Comparison of ENCODE assay signal across 13 cellular contexts in genomic region chr11:74685338-74685737, GRCh38. TPM values are rescaled to one million over a fixed set of nuclear protein-coding genes. Genes with fewer than 3 reads are reported as not detected.
DNase-seq lines count a peak whose midpoint lies in the region; ATAC-seq, FAIRE-seq and TF ChIP-seq lines count a peak whose summit lies in the region.
"Had no signal": no experiment of that assay in that cellular context is flagged by ENCODE, and none has a peak within 500 bp of the region (broad histone marks: within the 10 kb centered on the region; RNA-seq: fewer than 3 reads in every experiment).

No MANE protein-coding gene starts in this region.

- peaks cover 19 to 23% (median 21%) of the 10 kb centered on the region in 3 donors for H3K27me3 Mint-ChIP-seq in CD14-positive monocyte (ENCODE audit: low read depth in 3 of 3)
- peaks cover 8% of the 10 kb centered on the region for H3K27me3 Mint-ChIP-seq in endothelial cell (ENCODE audit: unreplicated experiment)
- peaks cover 7% of the 10 kb centered on the region for H3K27me3 Mint-ChIP-seq in activated CD8-positive, alpha-beta T cell treated with anti-CD3 and anti-CD28 coated beads for 36 hours

- TF ChIP-seq CTCF in CD14-positive monocyte (IDR thresholded peaks at IDR 0.05) (no peak), K562 (IDR thresholded peaks at IDR 0.05 in 2 of 3, conservative IDR thresholded peaks at IDR 0.05 in 1 of 3; ENCODE audit: insufficient read depth in 2 of 3, low read depth in 1 of 3, low read length in 3 of 3) (no peak), endothelial cell (IDR thresholded peaks at IDR 0.05; ENCODE audit: unreplicated experiment) (no peak), uterus (IDR thresholded peaks at IDR 0.05) (no peak)
- no peak for TF ChIP-seq CTCF in activated CD8-positive, alpha-beta T cell treated with anti-CD3 and anti-CD28 coated beads for 36 hours (IDR thresholded peaks at IDR 0.05)

- no TSS peak for BruUV-seq in K562 (replicated peaks; lab: Mats Ljungman, UMichigan)

- H3K79me2 ChIP-seq in K562 (ENCODE audit: control insufficient read depth, insufficient read depth, low read length), result no peaks in the 10 kb centered on the region

- H2AFZ ChIP-seq in K562 (ENCODE audit: low read depth, low read length), result no peak overlapping the region

- intact Hi-C loops in CD14-positive monocyte (cut with micrococcal nuclease) (no loop called here), K562 (cut with micrococcal nuclease) (no loop called here), uterus (cut with DNase I; ENCODE audit: low total_unique reads) (no loop called here)
- intact Hi-C loops in activated CD8-positive, alpha-beta T cell treated with anti-CD3 and anti-CD28 coated beads for 36 hours (cut with micrococcal nuclease), result no loop called here

- H3K4me2 ChIP-seq in K562 (ENCODE audit: insufficient read depth, low read length), result no peak overlapping the region

- H3K4me3 Mint-ChIP-seq in CD14-positive monocyte (no peak overlapping the region), endothelial cell (ENCODE audit: unreplicated experiment) (peak overlapping the region; percentile 12)
- no peak overlapping the region for H3K4me3 Mint-ChIP-seq in activated CD8-positive, alpha-beta T cell treated with anti-CD3 and anti-CD28 coated beads for 36 hours
- H3K4me3 Mint-ChIP-seq: CD8-positive, alpha-beta memory T cell had no signal

- no peak for DNase-seq in CD14-positive monocyte (ENCODE audit: low spot score)
- DNase-seq in K562 (ENCODE audit: extremely low read depth in 1 of 4, low spot score in 3 of 4), result no peak
- no peak for DNase-seq in endothelial cell (ENCODE audit: low spot score)
- no peak for DNase-seq in uterus
- DNase-seq in activated CD8-positive, alpha-beta T cell treated with anti-CD3 and anti-CD28 coated beads for 36 hours, result no peak
- DNase-seq: CD8-positive, alpha-beta memory T cell; DND-41; GDM1; GOT3 had no signal

- H3K9me3 ChIP-seq in K562 (replicated peaks; ENCODE audit: control insufficient read depth, insufficient read depth, low read depth, low read length) (no peaks in the 10 kb centered on the region), uterus (no peaks in the 10 kb centered on the region)
- H3K9me3 ChIP-seq: Caco-2, HAP-1 had no signal

- peaks cover 0 to 4% (median 0%) of the 10 kb centered on the region in 7 donors for H3K9me3 Mint-ChIP-seq in CD14-positive monocyte
- H3K9me3 Mint-ChIP-seq in endothelial cell (ENCODE audit: unreplicated experiment), result no peaks in the 10 kb centered on the region
- H3K9me3 Mint-ChIP-seq in activated CD8-positive, alpha-beta T cell treated with anti-CD3 and anti-CD28 coated beads for 36 hours, result no peaks in the 10 kb centered on the region
- H3K9me3 Mint-ChIP-seq: CD8-positive, alpha-beta memory T cell had no signal

- peaks cover 0 to 3% of the 10 kb centered on the region in 2 experiments; a peak in 2 of 5 replicates for H3K4me1 ChIP-seq in K562 (replicated peaks in 1 of 2; ENCODE audit: control insufficient read depth in 2 of 2, insufficient read depth in 2 of 2, low read length in 2 of 2)
- H3K4me1 ChIP-seq in uterus, result peaks cover 0 to 16% of the 10 kb centered on the region in 2 donors
- H3K4me1 ChIP-seq: Caco-2, HAP-1 had no signal

- H3K4me3 ChIP-seq in K562 (no peak overlapping the region), uterus (no peak overlapping the region)
- H3K4me3 ChIP-seq: HAP-1 had no signal

- POLR2A ChIA-PET in K562 (lab: Yijun Ruan, JAX), result interaction anchor here (0.6 to 2.0 kb wide), 4 partner anchors 9 to 70 kb away, joined by 3 to 6 read pairs (median 3); no protein-coding TSS in a partner anchor
- POLR2A ChIA-PET in activated CD8-positive, alpha-beta T cell treated with anti-CD3 and anti-CD28 coated beads for 36 hours (lab: Charles Lee), result no interaction called here

- TF ChIP-seq RAD21 in K562 (CRISPR knock-in tag; conservative IDR thresholded peaks at IDR 0.05 in 1 of 2, IDR thresholded peaks at IDR 0.05 in 1 of 2), result no peak

- H3K4me1 Mint-ChIP-seq in CD14-positive monocyte, result peaks cover 39% of the 10 kb centered on the region
- H3K4me1 Mint-ChIP-seq in endothelial cell (ENCODE audit: unreplicated experiment), result peaks cover 5% of the 10 kb centered on the region
- H3K4me1 Mint-ChIP-seq in activated CD8-positive, alpha-beta T cell treated with anti-CD3 and anti-CD28 coated beads for 36 hours (ENCODE audit: low read depth), result no peaks in the 10 kb centered on the region
- H3K4me1 Mint-ChIP-seq: CD8-positive, alpha-beta memory T cell had no signal

- H3K27me3 ChIP-seq in K562 (ENCODE audit: control insufficient read depth in 2 of 2, insufficient read depth in 2 of 2, low read length in 2 of 2) (no peaks in the 10 kb centered on the region; a peak in 1 of 5 replicates), uterus (no peaks in the 10 kb centered on the region)

- TF ChIP-seq POLR2A in K562 (conservative IDR thresholded peaks at IDR 0.05), result no peak
- no peak for TF ChIP-seq POLR2A in uterus (IDR thresholded peaks at IDR 0.05)

- H4K20me1 ChIP-seq in K562 (replicated peaks; ENCODE audit: control insufficient read depth, insufficient read depth, low read length), result no peaks in the 10 kb centered on the region

- H3K27ac Mint-ChIP-seq in CD14-positive monocyte, result peak overlapping the region in 5 of 7 donors; percentile 22 to 82 (median 64)
- H3K27ac Mint-ChIP-seq in endothelial cell (ENCODE audit: unreplicated experiment), result no peak overlapping the region
- H3K27ac Mint-ChIP-seq in activated CD8-positive, alpha-beta T cell treated with anti-CD3 and anti-CD28 coated beads for 36 hours, result no peak overlapping the region
- H3K27ac Mint-ChIP-seq: CD8-positive, alpha-beta memory T cell had no signal

- no peaks in the 10 kb centered on the region for H3K9me1 ChIP-seq in K562 (ENCODE audit: control insufficient read depth, insufficient read depth, low read length)

- ATAC-seq in K562 (no peak), GM18873 (IDR thresholded peaks at IDR 0.05; ENCODE audit: low FRiP score, unreplicated experiment) (no peak)
- ATAC-seq in activated CD8-positive, alpha-beta T cell treated with anti-CD3 and anti-CD28 coated beads for 36 hours, result no peak

- H3K27ac ChIP-seq in K562 (ENCODE audit: extremely low read depth, low read depth, low read length), result no peak overlapping the region
- peak overlapping the region; percentile 93 to 95 for H3K27ac ChIP-seq in uterus

- H3K36me3 ChIP-seq in K562 (ENCODE audit: control insufficient read depth, insufficient read depth, low read length) (no peaks in the 10 kb centered on the region), uterus (no peaks in the 10 kb centered on the region)
- H3K36me3 ChIP-seq: HAP-1 had no signal

- CTCF ChIA-PET in K562 (lab: Yijun Ruan, JAX; ENCODE audit: low intra/inter-chr PET ratio), result no interaction called here
- CTCF ChIA-PET in activated CD8-positive, alpha-beta T cell treated with anti-CD3 and anti-CD28 coated beads for 36 hours (lab: Charles Lee), result interaction anchor here (0.9 to 8.2 kb wide), 2 partner anchors 16 to 41 kb away, joined by 4 to 54 read pairs; no protein-coding TSS in a partner anchor

- no peak overlapping the region for H3K9ac ChIP-seq in K562 (ENCODE audit: insufficient read depth in 1 of 2, low read depth in 2 of 2, low read length in 2 of 2)

- FAIRE-seq in K562 (lab: Jason Lieb, UNC), result no peak

- in situ Hi-C loops in K562 (cut with MboI), result loop anchor here (5.0 kb wide), 1 partner anchor 53 kb away; no protein-coding TSS in a partner anchor

- TF ChIP-seq EP300 in K562 (IDR thresholded peaks at IDR 0.05; ENCODE audit: low read length), result no peak

- H3K36me3 Mint-ChIP-seq in CD14-positive monocyte (peaks cover 0 to 2% of the 10 kb centered on the region in 2 donors), endothelial cell (ENCODE audit: low read depth, unreplicated experiment) (no peaks in the 10 kb centered on the region)
- no peaks in the 10 kb centered on the region for H3K36me3 Mint-ChIP-seq in activated CD8-positive, alpha-beta T cell treated with anti-CD3 and anti-CD28 coated beads for 36 hours (ENCODE audit: low read depth)

TF ChIP-seq in K562, 482 proteins besides CTCF, POLR2A, EP300 and RAD21 (continues in another document):
- TF ChIP-seq RFX1 (IDR thresholded peaks at IDR 0.05), result no peak
- TF ChIP-seq NRF1 (conservative IDR thresholded peaks at IDR 0.05 in 1 of 2, IDR thresholded peaks at IDR 0.05 in 1 of 2), result no peak
- TF ChIP-seq SMAD2 (IDR thresholded peaks at IDR 0.05; ENCODE audit: low read depth, low read length), result no peak
- TF ChIP-seq MECOM (CRISPR knock-in tag; IDR thresholded peaks at IDR 0.05), result no peak
- no peak for TF ChIP-seq C11orf30 (IDR thresholded peaks at IDR 0.05; ENCODE audit: low read depth)
- no peak for TF ChIP-seq DACH1 (IDR thresholded peaks at IDR 0.05; ENCODE audit: partially characterized antibody)

RNA-seq across cellular contexts. Expression of gene CHRDL2, which starts 45.9 kb away (rescaled TPM):
- not detected for polyA plus RNA-seq in CD14-positive monocyte
- total RNA-seq in K562 (2011; cell fraction: chromatin; rRNA removed; ENCODE audit: low replicate concordance), result not detected in 2 replicates
- total RNA-seq in K562 (2011; cell fraction: nucleolus; rRNA removed), result not detected in 2 replicates
- total RNA-seq in K562 (2011; cell fraction: nucleoplasm; rRNA removed), result not detected in 2 replicates
- total RNA-seq in K562 (2014; rRNA removed), result not detected in 2 replicates
- total RNA-seq in K562 (2014; rRNA removed; fragmentation: Illumina TruSeq; extraction: Trizol), result not detected in 2 replicates
- total RNA-seq in K562 (2015; rRNA removed; fragmentation: Illumina TruSeq; extraction: Trizol), result not detected in 2 replicates
- total RNA-seq in K562 (2021), result 0.20 TPM in 1 of 2 replicates, not detected in the other
- polyA plus RNA-seq in K562 (2011; rRNA removed), result not detected in 2 replicates
- not detected in 2 replicates for polyA plus RNA-seq in K562 (2011; cell fraction: cytosol; rRNA removed)
- polyA plus RNA-seq in K562 (2011; cell fraction: nucleus; rRNA removed), result not detected in 2 replicates
- not detected in 2 replicates for polyA plus RNA-seq in K562 (2012)
- not detected in 2 replicates for polyA plus RNA-seq in K562 (2014; fragmentation: Illumina TruSeq; extraction: Trizol)
- polyA plus RNA-seq in K562 (2014; fragmentation: Nextera tagmentation; extraction: Ambion mirVana), result not detected
- polyA plus RNA-seq in K562 (2014; rRNA removed), result not detected in 2 replicates
- not detected in 2 replicates for polyA minus RNA-seq in K562 (2011; rRNA and poly(A)+ RNA removed)
- not detected in 2 replicates for polyA minus RNA-seq in K562 (2011; cell fraction: cytosol; rRNA and poly(A)+ RNA removed)
- not detected in 2 replicates for polyA minus RNA-seq in K562 (2011; cell fraction: nucleus; rRNA and poly(A)+ RNA removed)
- total RNA-seq in endothelial cell (ENCODE audit: unreplicated experiment), result 0.21 TPM
- total RNA-seq in uterus, result 100 to 1,000 TPM in 1 of 4 donors, 1 to 10 TPM in 1, under 1 TPM in 2; 0.41 to 115 (median 2.9) TPM
- not detected for total RNA-seq in activated CD8-positive, alpha-beta T cell treated with anti-CD3 and anti-CD28 coated beads for 36 hours
- total RNA-seq: CD8-positive, alpha-beta memory T cell; HT-29 had no signal
- polyA plus RNA-seq: CD8-positive, alpha-beta memory T cell had no signal

Comparison
In these comparisons a context has a peak if more than half of its experiments do, and no peak if none do; other contexts are left out.
1. H3K27ac Mint-ChIP-seq: peak in CD14-positive monocyte (5 of 7); none in endothelial cell (single experiment) and activated CD8-positive, alpha-beta T cell treated with anti-CD3 and anti-CD28 coated beads for 36 hours (single experiment).